In the genomic region with DNA sequence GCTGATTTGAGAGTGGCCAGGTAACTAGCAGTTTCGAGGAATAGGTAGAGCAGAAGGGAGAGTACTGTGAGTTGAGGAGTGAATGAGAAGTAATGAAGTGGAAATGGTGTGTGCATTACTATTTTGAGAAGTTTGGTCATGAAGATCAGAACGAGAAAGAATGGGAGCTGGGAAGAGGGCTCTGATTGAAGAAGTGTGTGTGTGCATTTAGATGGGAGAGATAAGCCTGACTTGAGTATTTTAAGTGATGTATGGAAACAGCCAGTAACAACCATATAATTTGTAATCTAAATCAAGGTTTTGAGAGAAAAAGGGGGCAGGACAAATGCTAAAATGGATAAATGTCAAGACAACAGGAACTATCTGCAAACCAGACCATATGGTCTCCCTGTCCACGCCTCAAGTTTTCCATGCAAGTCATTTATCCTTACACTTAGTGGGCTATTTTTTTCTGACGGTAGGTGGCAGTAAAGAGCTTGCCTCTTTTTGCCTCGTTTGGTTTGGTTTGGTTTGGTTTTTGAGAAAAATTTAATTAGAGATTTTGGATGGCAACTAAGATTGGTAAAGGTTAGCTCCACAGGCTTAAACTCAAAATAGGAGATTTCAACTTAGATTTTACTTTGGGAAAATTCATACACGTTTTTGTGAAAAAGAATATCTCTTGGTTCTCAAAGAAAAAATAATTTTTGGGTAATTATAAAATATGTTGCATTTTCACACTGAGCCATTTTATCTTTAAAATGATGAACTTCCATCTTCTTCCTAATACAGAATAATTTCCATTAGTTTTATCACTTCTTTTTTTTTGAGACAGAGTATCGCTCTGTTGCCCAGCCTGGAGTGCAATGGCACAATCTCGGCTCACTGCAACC, we compare ENCODE assay signal across 8 cellular contexts. TPM values are rescaled to one million over a fixed set of nuclear protein-coding genes. Genes with fewer than 3 reads are reported as not detected.
DNase-seq lines count a peak whose midpoint lies in the region; ATAC-seq and TF ChIP-seq lines count a peak whose summit lies in the region.

No MANE protein-coding gene starts in this region.

- no peak overlapping the region for H3K4me3 ChIP-seq in dorsolateral prefrontal cortex

- no peak overlapping the region for H3K27ac ChIP-seq in dorsolateral prefrontal cortex

- in situ Hi-C loops in SK-MEL-5 (cut with HindIII; ENCODE audit: low pct_unique_long_range_greater_than_20kb, low sequenced_read_pairs), result no loop called here

- peak; percentile 86 to 100 (median 94) for TF ChIP-seq CTCF in dorsolateral prefrontal cortex (IDR thresholded peaks at IDR 0.05 in 54 of 56, conservative IDR thresholded peaks at IDR 0.05 in 2 of 56; ENCODE audit: low read depth in 1 of 56, partially characterized antibody in 56 of 56)

- H3K27me3 ChIP-seq in dorsolateral prefrontal cortex, result no peaks in the 10 kb centered on the region

- intact Hi-C loops in dorsolateral prefrontal cortex (cut with DNase I), result loop anchor here in 1 of 2 donors (5.0 kb wide), 2 partner anchors 269 to 459 kb away; no protein-coding TSS in a partner anchor

- DNase-seq in stimulated activated CD4-positive, alpha-beta T cell treated with anti-CD3 and anti-CD28 coated beads, Interleukin-2, amount 100 ng/mL, for 48 hours, result peak; percentile 58 to 59
- no peak for DNase-seq in stimulated activated CD4-positive, alpha-beta T cell treated with anti-CD3 and anti-CD28 coated beads, Interleukin-12 subunit alpha, Interleukin-12 subunit beta, amount 100 ng/mL, for 4 hours
- DNase-seq in MV-4-11 (lab: John Stamatoyannopoulos, UW), result peak; percentile 61
- peak; percentile 82 for DNase-seq in SK-MEL-5 (ENCODE audit: low read depth, low spot score)
- DNase-seq in dorsolateral prefrontal cortex, result peak in 1 of 10 donors; percentile 38
- peak; percentile 69 for DNase-seq in middle frontal gyrus (ENCODE audit: extremely low spot score, low spot score)
- DNase-seq in hepatic stellate cell (ENCODE audit: low spot score), result no peak

- no peak for ATAC-seq in HG02852 (IDR thresholded peaks at IDR 0.05; ENCODE audit: unreplicated experiment)

RNA-seq across cellular contexts. Expression of a gene that starts 9.5 kb away (rescaled TPM):
- 28.4 and 33.1 TPM in 2 replicates for total RNA-seq in SK-MEL-5 (2014; rRNA removed; shearing (Covaris generic))
- polyA plus RNA-seq in SK-MEL-5 (2015; cell fraction: cytosol; rRNA removed), result 18.9 and 22.0 TPM in 2 replicates
- 21.5 and 30.2 TPM in 2 replicates for polyA plus RNA-seq in SK-MEL-5 (2015; cell fraction: nucleus; rRNA removed)
- total RNA-seq in dorsolateral prefrontal cortex, result 10 to 100 TPM; 10.8 to 32.0 (median 18.0) TPM

Comparison
In these comparisons a context has a peak if more than half of its experiments do, and no peak if none do; other contexts are left out.
1. DNase-seq: peak in stimulated activated CD4-positive, alpha-beta T cell treated with anti-CD3 and anti-CD28 coated beads, Interleukin-2, amount 100 ng/mL, for 48 hours (2 of 2), MV-4-11 (single experiment), SK-MEL-5 (single experiment) and middle frontal gyrus (single experiment); none in stimulated activated CD4-positive, alpha-beta T cell treated with anti-CD3 and anti-CD28 coated beads, Interleukin-12 subunit alpha, Interleukin-12 subunit beta, amount 100 ng/mL, for 4 hours (single experiment) and hepatic stellate cell (single experiment).